ENCODE assay signal across 7 cellular contexts in genomic region chr2:75199428-75200011, GRCh38. TPM values are rescaled to one million over a fixed set of nuclear protein-coding genes. Genes with fewer than 3 reads are reported as not detected.
A peak's percentile ranks its signal among the peaks of the same experiment; 100 is the strongest.
DNase-seq lines count a peak whose midpoint lies in the region; ATAC-seq and TF ChIP-seq lines count a peak whose summit lies in the region.

Gene TACR1, minus strand, starts transcription at chr2:75199520. Its CDS starts 586 bp downstream, at chr2:75198934.

- H3K4me3 ChIP-seq in GM12865 (ENCODE audit: low read depth, low read length) (peak within 1 kb of the TSS; percentile 25), HAP-1 (peak within 1 kb of the TSS; percentile 14), transverse colon (peak within 1 kb of the TSS; percentile 1 to 47 (median 20))

- 5% methylated on average over 36 of the region's 46 CpGs; no CpG with 5 or more reads in 1 of the 2 donors for WGBS in transverse colon (ENCODE audit: low coverage in 1 of 2), 2 donors

- in situ Hi-C loops in HAP-1 (cut with MboI; ENCODE audit: low sequenced_read_pairs), result loop anchor here (25.0 kb wide), 1 partner anchor 413 kb away; no protein-coding TSS in a partner anchor
- in situ Hi-C loops in transverse colon (cut with MboI; ENCODE audit: low pct_ligation_motif_present in 1 of 4, low pct_unique_long_range_greater_than_20kb in 1 of 4, low sequenced_read_pairs in 3 of 4), result no loop called here

- peak; percentile 79 for ATAC-seq in foreskin keratinocyte

- no peak for TF ChIP-seq POLR2A in transverse colon (IDR thresholded peaks at IDR 0.05)

- no peaks in the 10 kb centered on the region for H3K9me3 ChIP-seq in HAP-1
- no peaks in the 10 kb centered on the region for H3K9me3 ChIP-seq in transverse colon

- no peak within 1 kb of the TSS for H3K27ac ChIP-seq in foreskin keratinocyte
- peak within 1 kb of the TSS in 2 of 4 donors; percentile 22 to 48 for H3K27ac ChIP-seq in transverse colon

- intact Hi-C loops in transverse colon (cut with DNase I; ENCODE audit: low total_unique reads), result no loop called here

- DNase-seq in GM12865 (ENCODE audit: low read depth) (peak; percentile 75), HAP-1 (ENCODE audit: low spot score in 2 of 2) (peak; percentile 26 to 76), NCI-H226 (peak; percentile 34), foreskin keratinocyte (peak; percentile 17 to 50), occipital lobe (lab: John Stamatoyannopoulos, UW) (peak; percentile 48), transverse colon (peak; percentile 50)
- peak; percentile 5 for DNase-seq in activated T-helper 9 cell treated with anti-CD3 and anti-CD28 coated beads, Interleukin-2, amount 50 U/mL, for 16 hours (ENCODE audit: low read depth)

- TF ChIP-seq EP300 in transverse colon (IDR thresholded peaks at IDR 0.05; ENCODE audit: low read depth), result no peak

- H3K4me1 ChIP-seq in HAP-1 (peaks cover 4% of the 10 kb centered on the region; the same call in 1 of the 2 replicates), foreskin keratinocyte (peaks cover 3% of the 10 kb centered on the region), transverse colon (peaks cover 7 to 21% (median 14%) of the 10 kb centered on the region in 4 donors)

- TF ChIP-seq CTCF in GM12865 (IDR thresholded peaks at IDR 0.05; ENCODE audit: insufficient read depth, low read depth, low read length, missing control alignments) (peak; percentile 31), foreskin keratinocyte (conservative IDR thresholded peaks at IDR 0.05) (peak; percentile 74), transverse colon (IDR thresholded peaks at IDR 0.05) (peak; percentile 24 to 36 (median 29))

- H3K36me3 ChIP-seq in HAP-1 (replicated peaks), result no peaks in the 10 kb centered on the region
- no peaks in the 10 kb centered on the region for H3K36me3 ChIP-seq in transverse colon

- H3K27me3 ChIP-seq in HAP-1 (ENCODE audit: low read depth) (peaks cover 70% of the 10 kb centered on the region), foreskin keratinocyte (peaks cover 98% of the 10 kb centered on the region), transverse colon (peaks cover 72% of the 10 kb centered on the region)

RNA-seq across cellular contexts. Expression of gene TACR1, which starts in this region (rescaled TPM):
- not detected in 2 replicates for total RNA-seq in foreskin keratinocyte
- not detected in 2 replicates for polyA plus RNA-seq in foreskin keratinocyte
- total RNA-seq in occipital lobe, result 0.47 TPM
- 10 to 100 TPM in 1 of 4 donors, under 1 TPM in 3; 0.14 to 10.1 (median 0.18) TPM for total RNA-seq in transverse colon

Comparison
In these comparisons a context has a peak if more than half of its experiments do, and no peak if none do; other contexts are left out.
1. Peak in DNase-seq and ATAC-seq in foreskin keratinocyte; RNA of the gene not detected or under 1 TPM.
2. Peak in DNase-seq in occipital lobe; RNA of the gene not detected or under 1 TPM.
3. DNase-seq: peak in every context shown above with its lines; median percentile 75 in GM12865; 51 in HAP-1; 50 in transverse colon; 48 in occipital lobe; 34 in NCI-H226; 34 in foreskin keratinocyte; 5 in activated T-helper 9 cell treated with anti-CD3 and anti-CD28 coated beads, Interleukin-2, amount 50 U/mL, for 16 hours.